Comparison of ENCODE assay signal across 1 cellular context in genomic region chr3:57948782-57949242, GRCh38.
A peak's percentile ranks its signal among the peaks of the same experiment; 100 is the strongest.
TF ChIP-seq lines count a peak whose summit lies in the region.

No MANE protein-coding gene starts in this region.

TF ChIP-seq in HepG2, 621 proteins besides CTCF, POLR2A, EP300 and RAD21 (continued from another document and continues in another):
- TF ChIP-seq ZNF512B (CRISPR knock-in tag; IDR thresholded peaks at IDR 0.05; ENCODE audit: borderline replicate concordance) (no peak), ZNF282 (IDR thresholded peaks at IDR 0.05; ENCODE audit: partially characterized antibody) (no peak), ZXDC (CRISPR knock-in tag; IDR thresholded peaks at IDR 0.05) (no peak), MXD1 (CRISPR knock-in tag; IDR thresholded peaks at IDR 0.05) (no peak), SOX13 (IDR thresholded peaks at IDR 0.05) (peak; percentile 47; the same call in 1 of the 2 replicates), SOX13 (CRISPR knock-in tag; conservative IDR thresholded peaks at IDR 0.05 in 1 of 2, IDR thresholded peaks at IDR 0.05 in 1 of 2) (peak in 1 of 2 experiments; percentile 92; a peak in 2 of 4 replicates), CBX2 (IDR thresholded peaks at IDR 0.05; ENCODE audit: low read depth, low read length) (no peak), CBX2 (CRISPR knock-in tag; IDR thresholded peaks at IDR 0.05; ENCODE audit: low read depth) (no peak), PRDM10 (CRISPR knock-in tag; IDR thresholded peaks at IDR 0.05; ENCODE audit: low read depth) (0 out of 2 replicates have a peak, but pooled peaks have one; percentile 15), SP2 (CRISPR knock-in tag; IDR thresholded peaks at IDR 0.05) (no peak), GABPA (IDR thresholded peaks at IDR 0.05; ENCODE audit: low read depth, low read length) (no peak), GABPA (CRISPR knock-in tag; IDR thresholded peaks at IDR 0.05; ENCODE audit: low read depth) (no peak), FUBP1 (CRISPR knock-in tag; IDR thresholded peaks at IDR 0.05; ENCODE audit: borderline replicate concordance) (no peak), ZNF569 (CRISPR knock-in tag; IDR thresholded peaks at IDR 0.05; ENCODE audit: borderline replicate concordance) (no peak), ZBTB38 (CRISPR knock-in tag; IDR thresholded peaks at IDR 0.05) (no peak), MYC (CRISPR knock-in tag; IDR thresholded peaks at IDR 0.05; ENCODE audit: borderline replicate concordance) (peak; percentile 38; the same call in 1 of the 2 replicates), NONO (IDR thresholded peaks at IDR 0.05) (no peak), NONO (CRISPR knock-in tag; conservative IDR thresholded peaks at IDR 0.05) (no peak), CREB1 (IDR thresholded peaks at IDR 0.05) (no peak), CREB1 (CRISPR knock-in tag; IDR thresholded peaks at IDR 0.05) (peak; percentile 46; the same call in 1 of the 2 replicates), ZNF780A (CRISPR knock-in tag; IDR thresholded peaks at IDR 0.05) (no peak), ZNF18 (CRISPR knock-in tag; IDR thresholded peaks at IDR 0.05; ENCODE audit: insufficient replicate concordance) (no peak), ZBTB40 (IDR thresholded peaks at IDR 0.05) (no peak), ZBTB40 (CRISPR knock-in tag; IDR thresholded peaks at IDR 0.05) (no peak), EZH2 (conservative IDR thresholded peaks at IDR 0.05; ENCODE audit: low read depth, low read length) (no peak), ZNF512 (CRISPR knock-in tag; IDR thresholded peaks at IDR 0.05) (no peak), HNF4A (CRISPR knock-in tag; IDR thresholded peaks at IDR 0.05) (peak; percentile 37; the same call in 1 of the 2 replicates)
